In the genomic region with DNA sequence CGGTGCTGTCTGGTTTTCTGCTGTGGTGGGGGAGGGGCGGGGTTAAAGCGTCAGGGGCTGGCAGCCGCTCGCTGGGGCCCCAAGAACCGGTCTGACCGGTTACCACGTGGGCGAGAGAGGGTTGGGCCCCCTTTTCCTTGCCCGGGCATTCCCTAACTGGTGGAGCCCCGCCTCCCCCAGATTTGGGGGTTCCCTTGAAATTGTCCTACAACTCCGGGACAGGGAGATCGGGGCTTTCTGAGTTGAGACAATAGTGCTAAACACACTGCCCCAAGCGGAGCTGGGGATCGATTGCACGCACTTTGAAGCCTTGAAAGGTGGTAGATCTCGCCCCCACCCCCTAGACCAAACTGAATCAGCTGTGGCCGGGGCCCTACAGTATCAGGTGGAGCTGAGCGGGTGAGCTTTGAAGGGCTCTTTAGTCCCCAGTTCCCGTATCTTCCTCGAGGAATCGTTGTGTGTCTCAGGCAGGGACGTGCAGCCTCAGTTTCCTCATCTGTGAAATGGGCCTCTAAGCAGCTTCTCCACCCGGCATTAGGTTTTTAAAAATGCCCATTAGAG, we compare ENCODE assay signal across 1 cellular context.
A peak's percentile ranks its signal among the peaks of the same experiment; 100 is the strongest.
TF ChIP-seq lines count a peak whose summit lies in the region.

No MANE protein-coding gene starts in this region.

TF ChIP-seq in K562, 482 proteins besides CTCF, POLR2A, EP300 and RAD21 (continued from another document and continues in another):
- TF ChIP-seq, protein P1, sequence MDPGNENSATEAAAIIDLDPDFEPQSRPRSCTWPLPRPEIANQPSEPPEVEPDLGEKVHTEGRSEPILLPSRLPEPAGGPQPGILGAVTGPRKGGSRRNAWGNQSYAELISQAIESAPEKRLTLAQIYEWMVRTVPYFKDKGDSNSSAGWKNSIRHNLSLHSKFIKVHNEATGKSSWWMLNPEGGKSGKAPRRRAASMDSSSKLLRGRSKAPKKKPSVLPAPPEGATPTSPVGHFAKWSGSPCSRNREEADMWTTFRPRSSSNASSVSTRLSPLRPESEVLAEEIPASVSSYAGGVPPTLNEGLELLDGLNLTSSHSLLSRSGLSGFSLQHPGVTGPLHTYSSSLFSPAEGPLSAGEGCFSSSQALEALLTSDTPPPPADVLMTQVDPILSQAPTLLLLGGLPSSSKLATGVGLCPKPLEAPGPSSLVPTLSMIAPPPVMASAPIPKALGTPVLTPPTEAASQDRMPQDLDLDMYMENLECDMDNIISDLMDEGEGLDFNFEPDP (CRISPR knock-in tag; IDR thresholded peaks at IDR 0.05): no peak
- peak; percentile 96 for TF ChIP-seq HDAC2 (IDR thresholded peaks at IDR 0.05)
- TF ChIP-seq, protein P2, sequence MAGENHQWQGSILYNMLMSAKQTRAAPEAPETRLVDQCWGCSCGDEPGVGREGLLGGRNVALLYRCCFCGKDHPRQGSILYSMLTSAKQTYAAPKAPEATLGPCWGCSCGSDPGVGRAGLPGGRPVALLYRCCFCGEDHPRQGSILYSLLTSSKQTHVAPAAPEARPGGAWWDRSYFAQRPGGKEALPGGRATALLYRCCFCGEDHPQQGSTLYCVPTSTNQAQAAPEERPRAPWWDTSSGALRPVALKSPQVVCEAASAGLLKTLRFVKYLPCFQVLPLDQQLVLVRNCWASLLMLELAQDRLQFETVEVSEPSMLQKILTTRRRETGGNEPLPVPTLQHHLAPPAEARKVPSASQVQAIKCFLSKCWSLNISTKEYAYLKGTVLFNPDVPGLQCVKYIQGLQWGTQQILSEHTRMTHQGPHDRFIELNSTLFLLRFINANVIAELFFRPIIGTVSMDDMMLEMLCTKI (IDR thresholded peaks at IDR 0.05; ENCODE audit: partially characterized antibody): no peak
- no peak for TF ChIP-seq BDP1 (IDR thresholded peaks at IDR 0.05; ENCODE audit: insufficient read depth, insufficient read length)
- TF ChIP-seq KLF13 (tag; IDR thresholded peaks at IDR 0.05; ENCODE audit: borderline replicate concordance, low read depth): no peak; the same call in 1 of the 2 replicates
- TF ChIP-seq, protein P3, sequence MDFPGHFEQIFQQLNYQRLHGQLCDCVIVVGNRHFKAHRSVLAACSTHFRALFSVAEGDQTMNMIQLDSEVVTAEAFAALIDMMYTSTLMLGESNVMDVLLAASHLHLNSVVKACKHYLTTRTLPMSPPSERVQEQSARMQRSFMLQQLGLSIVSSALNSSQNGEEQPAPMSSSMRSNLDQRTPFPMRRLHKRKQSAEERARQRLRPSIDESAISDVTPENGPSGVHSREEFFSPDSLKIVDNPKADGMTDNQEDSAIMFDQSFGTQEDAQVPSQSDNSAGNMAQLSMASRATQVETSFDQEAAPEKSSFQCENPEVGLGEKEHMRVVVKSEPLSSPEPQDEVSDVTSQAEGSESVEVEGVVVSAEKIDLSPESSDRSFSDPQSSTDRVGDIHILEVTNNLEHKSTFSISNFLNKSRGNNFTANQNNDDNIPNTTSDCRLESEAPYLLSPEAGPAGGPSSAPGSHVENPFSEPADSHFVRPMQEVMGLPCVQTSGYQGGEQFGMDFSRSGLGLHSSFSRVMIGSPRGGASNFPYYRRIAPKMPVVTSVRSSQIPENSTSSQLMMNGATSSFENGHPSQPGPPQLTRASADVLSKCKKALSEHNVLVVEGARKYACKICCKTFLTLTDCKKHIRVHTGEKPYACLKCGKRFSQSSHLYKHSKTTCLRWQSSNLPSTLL (IDR thresholded peaks at IDR 0.05): 0 out of 2 replicates have a peak, but pooled peaks have one; percentile 9
- TF ChIP-seq CCNT2 (IDR thresholded peaks at IDR 0.05; ENCODE audit: borderline replicate concordance, extremely low read depth, insufficient read length, low read depth, low read length): no peak
- no peak for TF ChIP-seq NUFIP1 (IDR thresholded peaks at IDR 0.05; ENCODE audit: partially characterized antibody)
- TF ChIP-seq GTF2A2 (tag; IDR thresholded peaks at IDR 0.05): no peak
- no peak for TF ChIP-seq ZNF668 (CRISPR knock-in tag; IDR thresholded peaks at IDR 0.05)
- no peak for TF ChIP-seq IFI16 (CRISPR knock-in tag; IDR thresholded peaks at IDR 0.05)
- TF ChIP-seq, protein P4, sequence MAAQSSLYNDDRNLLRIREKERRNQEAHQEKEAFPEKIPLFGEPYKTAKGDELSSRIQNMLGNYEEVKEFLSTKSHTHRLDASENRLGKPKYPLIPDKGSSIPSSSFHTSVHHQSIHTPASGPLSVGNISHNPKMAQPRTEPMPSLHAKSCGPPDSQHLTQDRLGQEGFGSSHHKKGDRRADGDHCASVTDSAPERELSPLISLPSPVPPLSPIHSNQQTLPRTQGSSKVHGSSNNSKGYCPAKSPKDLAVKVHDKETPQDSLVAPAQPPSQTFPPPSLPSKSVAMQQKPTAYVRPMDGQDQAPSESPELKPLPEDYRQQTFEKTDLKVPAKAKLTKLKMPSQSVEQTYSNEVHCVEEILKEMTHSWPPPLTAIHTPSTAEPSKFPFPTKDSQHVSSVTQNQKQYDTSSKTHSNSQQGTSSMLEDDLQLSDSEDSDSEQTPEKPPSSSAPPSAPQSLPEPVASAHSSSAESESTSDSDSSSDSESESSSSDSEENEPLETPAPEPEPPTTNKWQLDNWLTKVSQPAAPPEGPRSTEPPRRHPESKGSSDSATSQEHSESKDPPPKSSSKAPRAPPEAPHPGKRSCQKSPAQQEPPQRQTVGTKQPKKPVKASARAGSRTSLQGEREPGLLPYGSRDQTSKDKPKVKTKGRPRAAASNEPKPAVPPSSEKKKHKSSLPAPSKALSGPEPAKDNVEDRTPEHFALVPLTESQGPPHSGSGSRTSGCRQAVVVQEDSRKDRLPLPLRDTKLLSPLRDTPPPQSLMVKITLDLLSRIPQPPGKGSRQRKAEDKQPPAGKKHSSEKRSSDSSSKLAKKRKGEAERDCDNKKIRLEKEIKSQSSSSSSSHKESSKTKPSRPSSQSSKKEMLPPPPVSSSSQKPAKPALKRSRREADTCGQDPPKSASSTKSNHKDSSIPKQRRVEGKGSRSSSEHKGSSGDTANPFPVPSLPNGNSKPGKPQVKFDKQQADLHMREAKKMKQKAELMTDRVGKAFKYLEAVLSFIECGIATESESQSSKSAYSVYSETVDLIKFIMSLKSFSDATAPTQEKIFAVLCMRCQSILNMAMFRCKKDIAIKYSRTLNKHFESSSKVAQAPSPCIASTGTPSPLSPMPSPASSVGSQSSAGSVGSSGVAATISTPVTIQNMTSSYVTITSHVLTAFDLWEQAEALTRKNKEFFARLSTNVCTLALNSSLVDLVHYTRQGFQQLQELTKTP (IDR thresholded peaks at IDR 0.05; ENCODE audit: low read depth in 1 of 2, partially characterized antibody in 2 of 2): peak in 1 of 2 experiments; percentile 47
- TF ChIP-seq, protein P5, sequence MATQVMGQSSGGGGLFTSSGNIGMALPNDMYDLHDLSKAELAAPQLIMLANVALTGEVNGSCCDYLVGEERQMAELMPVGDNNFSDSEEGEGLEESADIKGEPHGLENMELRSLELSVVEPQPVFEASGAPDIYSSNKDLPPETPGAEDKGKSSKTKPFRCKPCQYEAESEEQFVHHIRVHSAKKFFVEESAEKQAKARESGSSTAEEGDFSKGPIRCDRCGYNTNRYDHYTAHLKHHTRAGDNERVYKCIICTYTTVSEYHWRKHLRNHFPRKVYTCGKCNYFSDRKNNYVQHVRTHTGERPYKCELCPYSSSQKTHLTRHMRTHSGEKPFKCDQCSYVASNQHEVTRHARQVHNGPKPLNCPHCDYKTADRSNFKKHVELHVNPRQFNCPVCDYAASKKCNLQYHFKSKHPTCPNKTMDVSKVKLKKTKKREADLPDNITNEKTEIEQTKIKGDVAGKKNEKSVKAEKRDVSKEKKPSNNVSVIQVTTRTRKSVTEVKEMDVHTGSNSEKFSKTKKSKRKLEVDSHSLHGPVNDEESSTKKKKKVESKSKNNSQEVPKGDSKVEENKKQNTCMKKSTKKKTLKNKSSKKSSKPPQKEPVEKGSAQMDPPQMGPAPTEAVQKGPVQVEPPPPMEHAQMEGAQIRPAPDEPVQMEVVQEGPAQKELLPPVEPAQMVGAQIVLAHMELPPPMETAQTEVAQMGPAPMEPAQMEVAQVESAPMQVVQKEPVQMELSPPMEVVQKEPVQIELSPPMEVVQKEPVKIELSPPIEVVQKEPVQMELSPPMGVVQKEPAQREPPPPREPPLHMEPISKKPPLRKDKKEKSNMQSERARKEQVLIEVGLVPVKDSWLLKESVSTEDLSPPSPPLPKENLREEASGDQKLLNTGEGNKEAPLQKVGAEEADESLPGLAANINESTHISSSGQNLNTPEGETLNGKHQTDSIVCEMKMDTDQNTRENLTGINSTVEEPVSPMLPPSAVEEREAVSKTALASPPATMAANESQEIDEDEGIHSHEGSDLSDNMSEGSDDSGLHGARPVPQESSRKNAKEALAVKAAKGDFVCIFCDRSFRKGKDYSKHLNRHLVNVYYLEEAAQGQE (CRISPR knock-in tag; IDR thresholded peaks at IDR 0.05; ENCODE audit: low read depth): no peak
- no peak; the same call in 1 of the 2 replicates for TF ChIP-seq ZKSCAN1 (IDR thresholded peaks at IDR 0.05; ENCODE audit: low read depth, low read length)
- TF ChIP-seq SRSF9 (IDR thresholded peaks at IDR 0.05; ENCODE audit: borderline replicate concordance, low read depth, low read length): no peak
- no peak for TF ChIP-seq NCOA2 (IDR thresholded peaks at IDR 0.05; ENCODE audit: partially characterized antibody in 2 of 2)
- no peak for TF ChIP-seq ZKSCAN3 (CRISPR knock-in tag; IDR thresholded peaks at IDR 0.05)
- TF ChIP-seq, protein P6, sequence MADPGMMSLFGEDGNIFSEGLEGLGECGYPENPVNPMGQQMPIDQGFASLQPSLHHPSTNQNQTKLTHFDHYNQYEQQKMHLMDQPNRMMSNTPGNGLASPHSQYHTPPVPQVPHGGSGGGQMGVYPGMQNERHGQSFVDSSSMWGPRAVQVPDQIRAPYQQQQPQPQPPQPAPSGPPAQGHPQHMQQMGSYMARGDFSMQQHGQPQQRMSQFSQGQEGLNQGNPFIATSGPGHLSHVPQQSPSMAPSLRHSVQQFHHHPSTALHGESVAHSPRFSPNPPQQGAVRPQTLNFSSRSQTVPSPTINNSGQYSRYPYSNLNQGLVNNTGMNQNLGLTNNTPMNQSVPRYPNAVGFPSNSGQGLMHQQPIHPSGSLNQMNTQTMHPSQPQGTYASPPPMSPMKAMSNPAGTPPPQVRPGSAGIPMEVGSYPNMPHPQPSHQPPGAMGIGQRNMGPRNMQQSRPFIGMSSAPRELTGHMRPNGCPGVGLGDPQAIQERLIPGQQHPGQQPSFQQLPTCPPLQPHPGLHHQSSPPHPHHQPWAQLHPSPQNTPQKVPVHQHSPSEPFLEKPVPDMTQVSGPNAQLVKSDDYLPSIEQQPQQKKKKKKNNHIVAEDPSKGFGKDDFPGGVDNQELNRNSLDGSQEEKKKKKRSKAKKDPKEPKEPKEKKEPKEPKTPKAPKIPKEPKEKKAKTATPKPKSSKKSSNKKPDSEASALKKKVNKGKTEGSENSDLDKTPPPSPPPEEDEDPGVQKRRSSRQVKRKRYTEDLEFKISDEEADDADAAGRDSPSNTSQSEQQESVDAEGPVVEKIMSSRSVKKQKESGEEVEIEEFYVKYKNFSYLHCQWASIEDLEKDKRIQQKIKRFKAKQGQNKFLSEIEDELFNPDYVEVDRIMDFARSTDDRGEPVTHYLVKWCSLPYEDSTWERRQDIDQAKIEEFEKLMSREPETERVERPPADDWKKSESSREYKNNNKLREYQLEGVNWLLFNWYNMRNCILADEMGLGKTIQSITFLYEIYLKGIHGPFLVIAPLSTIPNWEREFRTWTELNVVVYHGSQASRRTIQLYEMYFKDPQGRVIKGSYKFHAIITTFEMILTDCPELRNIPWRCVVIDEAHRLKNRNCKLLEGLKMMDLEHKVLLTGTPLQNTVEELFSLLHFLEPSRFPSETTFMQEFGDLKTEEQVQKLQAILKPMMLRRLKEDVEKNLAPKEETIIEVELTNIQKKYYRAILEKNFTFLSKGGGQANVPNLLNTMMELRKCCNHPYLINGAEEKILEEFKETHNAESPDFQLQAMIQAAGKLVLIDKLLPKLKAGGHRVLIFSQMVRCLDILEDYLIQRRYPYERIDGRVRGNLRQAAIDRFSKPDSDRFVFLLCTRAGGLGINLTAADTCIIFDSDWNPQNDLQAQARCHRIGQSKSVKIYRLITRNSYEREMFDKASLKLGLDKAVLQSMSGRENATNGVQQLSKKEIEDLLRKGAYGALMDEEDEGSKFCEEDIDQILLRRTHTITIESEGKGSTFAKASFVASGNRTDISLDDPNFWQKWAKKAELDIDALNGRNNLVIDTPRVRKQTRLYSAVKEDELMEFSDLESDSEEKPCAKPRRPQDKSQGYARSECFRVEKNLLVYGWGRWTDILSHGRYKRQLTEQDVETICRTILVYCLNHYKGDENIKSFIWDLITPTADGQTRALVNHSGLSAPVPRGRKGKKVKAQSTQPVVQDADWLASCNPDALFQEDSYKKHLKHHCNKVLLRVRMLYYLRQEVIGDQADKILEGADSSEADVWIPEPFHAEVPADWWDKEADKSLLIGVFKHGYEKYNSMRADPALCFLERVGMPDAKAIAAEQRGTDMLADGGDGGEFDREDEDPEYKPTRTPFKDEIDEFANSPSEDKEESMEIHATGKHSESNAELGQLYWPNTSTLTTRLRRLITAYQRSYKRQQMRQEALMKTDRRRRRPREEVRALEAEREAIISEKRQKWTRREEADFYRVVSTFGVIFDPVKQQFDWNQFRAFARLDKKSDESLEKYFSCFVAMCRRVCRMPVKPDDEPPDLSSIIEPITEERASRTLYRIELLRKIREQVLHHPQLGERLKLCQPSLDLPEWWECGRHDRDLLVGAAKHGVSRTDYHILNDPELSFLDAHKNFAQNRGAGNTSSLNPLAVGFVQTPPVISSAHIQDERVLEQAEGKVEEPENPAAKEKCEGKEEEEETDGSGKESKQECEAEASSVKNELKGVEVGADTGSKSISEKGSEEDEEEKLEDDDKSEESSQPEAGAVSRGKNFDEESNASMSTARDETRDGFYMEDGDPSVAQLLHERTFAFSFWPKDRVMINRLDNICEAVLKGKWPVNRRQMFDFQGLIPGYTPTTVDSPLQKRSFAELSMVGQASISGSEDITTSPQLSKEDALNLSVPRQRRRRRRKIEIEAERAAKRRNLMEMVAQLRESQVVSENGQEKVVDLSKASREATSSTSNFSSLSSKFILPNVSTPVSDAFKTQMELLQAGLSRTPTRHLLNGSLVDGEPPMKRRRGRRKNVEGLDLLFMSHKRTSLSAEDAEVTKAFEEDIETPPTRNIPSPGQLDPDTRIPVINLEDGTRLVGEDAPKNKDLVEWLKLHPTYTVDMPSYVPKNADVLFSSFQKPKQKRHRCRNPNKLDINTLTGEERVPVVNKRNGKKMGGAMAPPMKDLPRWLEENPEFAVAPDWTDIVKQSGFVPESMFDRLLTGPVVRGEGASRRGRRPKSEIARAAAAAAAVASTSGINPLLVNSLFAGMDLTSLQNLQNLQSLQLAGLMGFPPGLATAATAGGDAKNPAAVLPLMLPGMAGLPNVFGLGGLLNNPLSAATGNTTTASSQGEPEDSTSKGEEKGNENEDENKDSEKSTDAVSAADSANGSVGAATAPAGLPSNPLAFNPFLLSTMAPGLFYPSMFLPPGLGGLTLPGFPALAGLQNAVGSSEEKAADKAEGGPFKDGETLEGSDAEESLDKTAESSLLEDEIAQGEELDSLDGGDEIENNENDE (IDR thresholded peaks at IDR 0.05; ENCODE audit: low read depth, low read length): no peak
- TF ChIP-seq, protein P7, sequence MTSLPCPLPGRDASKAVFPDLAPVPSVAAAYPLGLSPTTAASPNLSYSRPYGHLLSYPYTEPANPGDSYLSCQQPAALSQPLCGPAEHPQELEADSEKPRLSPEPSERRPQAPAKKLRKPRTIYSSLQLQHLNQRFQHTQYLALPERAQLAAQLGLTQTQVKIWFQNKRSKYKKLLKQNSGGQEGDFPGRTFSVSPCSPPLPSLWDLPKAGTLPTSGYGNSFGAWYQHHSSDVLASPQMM (CRISPR knock-in tag; IDR thresholded peaks at IDR 0.05): 0 out of 2 replicates have a peak, but pooled peaks have one; percentile 60
- no peak for TF ChIP-seq KLF6 (CRISPR knock-in tag; IDR thresholded peaks at IDR 0.05; ENCODE audit: borderline replicate concordance)
- TF ChIP-seq PTBP1 (IDR thresholded peaks at IDR 0.05; ENCODE audit: low read depth, low read length): peak; percentile 85
- peak; percentile 57; the same call in 1 of the 2 replicates for TF ChIP-seq CC2D1A (IDR thresholded peaks at IDR 0.05)
- peak; percentile 22; the same call in 1 of the 2 replicates for TF ChIP-seq DPF2 (IDR thresholded peaks at IDR 0.05)
- no peak for TF ChIP-seq ZFP30 (CRISPR knock-in tag; IDR thresholded peaks at IDR 0.05; ENCODE audit: borderline replicate concordance)
